Comparison of ENCODE assay signal across 20 cellular contexts in genomic region chr1:236747311-236747956, GRCh38. TPM values are rescaled to one million over a fixed set of nuclear protein-coding genes. Genes with fewer than 3 reads are reported as not detected.
A peak's percentile ranks its signal among the peaks of the same experiment; 100 is the strongest.
DNase-seq lines count a peak whose midpoint lies in the region; ATAC-seq and TF ChIP-seq lines count a peak whose summit lies in the region.
"Had no signal": no experiment of that assay in that cellular context is flagged by ENCODE, and none has a peak within 500 bp of the region (broad histone marks: within the 10 kb centered on the region; RNA-seq: fewer than 3 reads in every experiment).

No MANE protein-coding gene starts in this region.

- TF ChIP-seq CTCF in left ventricle myocardium inferior (IDR thresholded peaks at IDR 0.05; ENCODE audit: borderline replicate concordance): no peak

- H3K27me3 ChIP-seq in left ventricle myocardium inferior (ENCODE audit: low read depth): no peaks in the 10 kb centered on the region

- H3K4me1 ChIP-seq in left ventricle myocardium inferior: peaks cover 90% of the 10 kb centered on the region
- H3K4me1 ChIP-seq: A549, Caco-2 had no signal

- DNase-seq in Right ventricle myocardium inferior (ENCODE audit: missing footprints) (no peak), cardiac septum (ENCODE audit: low spot score) (no peak), left ventricle myocardium inferior (no peak), medulla oblongata (ENCODE audit: extremely low spot score) (peak; percentile 12), DMS 273 (lab: John Stamatoyannopoulos, UW; ENCODE audit: unreplicated experiment) (no peak), NOMO-1 (lab: John Stamatoyannopoulos, UW; ENCODE audit: unreplicated experiment in 2 of 2) (no peak), caudate nucleus (lab: John Stamatoyannopoulos, UW) (no peak)
- DNase-seq: AML-193; Caco-2; CD4-positive, alpha-beta T cell; DMS153; DMS79; GF-D8; HCEC 1CT; HFFc6 had no signal

- H3K9me3 ChIP-seq in left ventricle myocardium inferior (replicated peaks): no peaks in the 10 kb centered on the region
- H3K9me3 ChIP-seq: A549, Caco-2 had no signal

- H3K36me3 ChIP-seq in left ventricle myocardium inferior: peaks cover 69% of the 10 kb centered on the region

- ATAC-seq in Right ventricle myocardium inferior: peak; percentile 37
- ATAC-seq: GM23338 had no signal

- H3K4me3 ChIP-seq in left ventricle myocardium inferior: no peak overlapping the region
- H3K4me3 ChIP-seq: A549, GM23338 had no signal

- intact Hi-C loops in Right ventricle myocardium inferior (cut with DNase I): loop anchor here (2.0 kb wide), 1 partner anchor 61 kb away; the partner anchor contains the start of gene ACTN2
- intact Hi-C loops in cardiac septum (cut with DNase I): loop anchor here (5.0 kb wide), 1 partner anchor 55 kb away; no protein-coding TSS in a partner anchor
- intact Hi-C loops in left ventricle myocardium inferior (cut with micrococcal nuclease): no loop called here

- H3K27ac ChIP-seq in left ventricle myocardium inferior (replicated peaks): peak overlapping the region; percentile 74
- H3K27ac ChIP-seq in caudate nucleus (ENCODE audit: low read depth, low read length): no peak overlapping the region
- H3K27ac ChIP-seq: 22Rv1, A549, C4-2B, HL-60 had no signal

RNA-seq across cellular contexts. Expression of gene MTR, which starts 47.7 kb away (rescaled TPM):
- total RNA-seq in Right ventricle myocardium inferior: 49.0 TPM
- 58.8 TPM for total RNA-seq in cardiac septum
- total RNA-seq in left ventricle myocardium inferior: 47.6 TPM
